ENCODE assay signal across 2 cellular contexts in genomic region chr12:128583453-128583852, GRCh38.
TF ChIP-seq lines count a peak whose summit lies in the region.

No MANE protein-coding gene starts in this region.

TF ChIP-seq in HCT116, 20 proteins besides CTCF, POLR2A, EP300 and RAD21:
- TF ChIP-seq CBX3 (IDR thresholded peaks at IDR 0.05; ENCODE audit: low read depth) (no peak), EZH2 (IDR thresholded peaks at IDR 0.05) (no peak), MAX (IDR thresholded peaks at IDR 0.05) (no peak), SP1 (IDR thresholded peaks at IDR 0.05; ENCODE audit: low read depth) (no peak), FOSL1 (IDR thresholded peaks at IDR 0.05; ENCODE audit: low read depth) (no peak), ELF1 (IDR thresholded peaks at IDR 0.05; ENCODE audit: borderline replicate concordance, low read depth) (no peak), SIN3A (IDR thresholded peaks at IDR 0.05; ENCODE audit: low read depth) (no peak), EGR1 (IDR thresholded peaks at IDR 0.05; ENCODE audit: low read depth) (no peak), ZFX (IDR thresholded peaks at IDR 0.05) (no peak), JUND (IDR thresholded peaks at IDR 0.05) (no peak), ZNF274 (IDR thresholded peaks at IDR 0.05; ENCODE audit: low read depth, low read length) (no peak), POLR2AphosphoS5 (IDR thresholded peaks at IDR 0.05; ENCODE audit: low read depth, low read length) (no peak), EZH2phosphoT487 (IDR thresholded peaks at IDR 0.05; ENCODE audit: borderline replicate concordance) (no peak), ATF3 (IDR thresholded peaks at IDR 0.05) (no peak)

TF ChIP-seq in K562, 482 proteins besides CTCF, POLR2A, EP300 and RAD21 (continued from another document):
- TF ChIP-seq CBX2 (IDR thresholded peaks at IDR 0.05; ENCODE audit: insufficient read depth, low read length, poor library complexity, severe bottlenecking) = no peak
- TF ChIP-seq PHTF2 (CRISPR knock-in tag; IDR thresholded peaks at IDR 0.05) = no peak
- TF ChIP-seq SAP30 (IDR thresholded peaks at IDR 0.05; ENCODE audit: borderline replicate concordance, insufficient read depth, low read depth, low read length, poor library complexity, severe bottlenecking) = no peak
- TF ChIP-seq CGGBP1 (CRISPR knock-in tag; IDR thresholded peaks at IDR 0.05) = no peak
- TF ChIP-seq POLR2H (tag; IDR thresholded peaks at IDR 0.05; ENCODE audit: low read depth) = no peak
- TF ChIP-seq MIER1 (IDR thresholded peaks at IDR 0.05; ENCODE audit: low read depth) = no peak
- no peak for TF ChIP-seq GTF2B (IDR thresholded peaks at IDR 0.05; ENCODE audit: extremely low read depth, insufficient read length)
- no peak for TF ChIP-seq NFRKB (IDR thresholded peaks at IDR 0.05; ENCODE audit: low read depth)
- TF ChIP-seq HNRNPK (IDR thresholded peaks at IDR 0.05; ENCODE audit: low read depth, low read length, poor library complexity, severe bottlenecking) = no peak
- no peak for TF ChIP-seq ATF7 (IDR thresholded peaks at IDR 0.05)
- TF ChIP-seq THRB (CRISPR knock-in tag; conservative IDR thresholded peaks at IDR 0.05) = no peak
- TF ChIP-seq ZNF41 (CRISPR knock-in tag; conservative IDR thresholded peaks at IDR 0.05) = no peak
